Comparison of ENCODE assay signal across 8 cellular contexts in the genomic region with DNA sequence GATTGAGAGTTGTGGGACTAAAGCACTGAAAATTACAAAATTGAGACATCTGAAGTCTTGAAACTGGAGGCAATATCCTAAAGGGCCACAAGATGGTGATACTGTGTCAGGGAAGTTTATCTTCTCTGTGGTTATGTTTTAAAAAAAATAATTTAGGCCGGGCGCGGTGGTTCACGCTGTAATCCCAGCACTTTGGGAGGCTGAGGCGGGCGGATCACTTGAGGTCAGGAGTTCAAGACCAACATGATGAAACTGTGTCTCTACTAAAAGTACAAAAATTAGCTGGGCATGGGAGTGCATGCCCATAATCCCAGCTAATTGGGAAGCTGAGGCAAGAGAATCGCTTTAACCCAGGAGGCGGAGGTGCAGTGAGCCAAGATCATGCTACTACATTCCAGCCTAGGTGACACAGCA. TPM values are rescaled to one million over a fixed set of nuclear protein-coding genes. Genes with fewer than 3 reads are reported as not detected.
DNase-seq lines count a peak whose midpoint lies in the region; ATAC-seq and TF ChIP-seq lines count a peak whose summit lies in the region.

No MANE protein-coding gene starts in this region.

- H3F3A ChIP-seq in PC-9 (ENCODE audit: insufficient read depth, low read depth): peaks cover 20% of the 10 kb centered on the region

- H3K4me2 ChIP-seq in PC-9: no peak overlapping the region

- no peaks in the 10 kb centered on the region for H3K27me3 ChIP-seq in PC-9 (ENCODE audit: insufficient read depth, low read depth)
- no peaks in the 10 kb centered on the region for H3K27me3 ChIP-seq in body of pancreas

- no peaks in the 10 kb centered on the region for H3K4me1 ChIP-seq in PC-9 (replicated peaks; ENCODE audit: insufficient read depth)
- H3K4me1 ChIP-seq in body of pancreas: no peaks in the 10 kb centered on the region

- WGBS in body of pancreas, 2 donors: 44 to 52% methylated on average over 8 of the region's 8 CpGs

- CTCF ChIA-PET in PC-9 (lab: Charles Lee): interaction anchor here (0.5 to 0.9 kb wide), 4 partner anchors 17 to 1372 kb away, joined by 3 to 9 read pairs (median 4); no protein-coding TSS in a partner anchor

- POLR2A ChIA-PET in PC-9 (lab: Charles Lee; ENCODE audit: unreplicated experiment): no interaction called here

- ATAC-seq in GM19397 (IDR thresholded peaks at IDR 0.05; ENCODE audit: unreplicated experiment) (peak; percentile 78), HG03558 (IDR thresholded peaks at IDR 0.05; ENCODE audit: extremely low read depth, unreplicated experiment) (peak; percentile 52), body of pancreas (peak; percentile 82)

- H3K36me3 ChIP-seq in PC-9 (ENCODE audit: low read depth) (peaks cover 33% of the 10 kb centered on the region; the same call in 1 of the 2 replicates), body of pancreas (replicated peaks in 1 of 2; ENCODE audit: insufficient read depth in 1 of 2, low read depth in 2 of 2) (peaks cover 0 to under 1% of the 10 kb centered on the region in 2 donors)

- no peak overlapping the region for H3K27ac ChIP-seq in PC-9
- no peak overlapping the region for H3K27ac ChIP-seq in body of pancreas

- H3K4me3 ChIP-seq in PC-9 (no peak overlapping the region), body of pancreas (no peak overlapping the region)

- TF ChIP-seq CTCF in PC-9 (conservative IDR thresholded peaks at IDR 0.05) (peak; percentile 93), body of pancreas (IDR thresholded peaks at IDR 0.05) (peak in 6 of 7 experiments; percentile 42 to 71 (median 66))

- no peaks in the 10 kb centered on the region for H3K79me2 ChIP-seq in PC-9 (ENCODE audit: low read depth)

- no TSS peak for BruUV-seq in PC-9 (replicated peaks; lab: Mats Ljungman, UMichigan)

- 0 out of 2 replicates have a peak, but pooled peaks cover 3% of the 10 kb centered on the region for H4K20me1 ChIP-seq in PC-9 (ENCODE audit: insufficient read depth)

- no peaks in the 10 kb centered on the region for H3K9me3 ChIP-seq in PC-9 (ENCODE audit: insufficient read depth, low read depth)
- H3K9me3 ChIP-seq in body of pancreas: no peaks in the 10 kb centered on the region

- DNase-seq in DMS114 treated with DMSO at 0.1 percent for 48 hours (lab: John Stamatoyannopoulos, UW; ENCODE audit: unreplicated experiment) (peak; percentile 23), PC-9 (peak; percentile 33 to 59), body of pancreas (peak; percentile 20 to 53 (median 26)), iris pigment epithelial cell (ENCODE audit: low read depth) (peak; percentile 74), NCI-H187 (lab: John Stamatoyannopoulos, UW) (no peak)
- peak; percentile 16 to 23 for DNase-seq in stimulated activated CD4-positive, alpha-beta T cell treated with anti-CD3 and anti-CD28 coated beads, Interleukin-2, amount 100 ng/mL, for 48 hours

- H3K9me2 ChIP-seq in PC-9 (ENCODE audit: insufficient read depth): no peaks in the 10 kb centered on the region

- TF ChIP-seq POLR2A in body of pancreas (IDR thresholded peaks at IDR 0.05): no peak

- intact Hi-C loops in PC-9 (cut with micrococcal nuclease; ENCODE audit: unreplicated experiment): loop anchor here (1.0 to 10.0 kb wide), 5 partner anchors 274 to 881 kb away; no protein-coding TSS in a partner anchor
- intact Hi-C loops in body of pancreas (cut with DNase I): no loop called here

- no peak overlapping the region for H2AFZ ChIP-seq in PC-9

RNA-seq across cellular contexts. Expression of gene NIT2, which starts 17.9 kb away (rescaled TPM):
- total RNA-seq in PC-9 (2021) (91.0 and 115 TPM in 2 replicates), body of pancreas (10 to 100 TPM; 21.5 to 32.6 TPM)

RNA-seq across cellular contexts. Expression of gene TBC1D23, which starts 55.9 kb away (rescaled TPM):
- total RNA-seq in PC-9 (2021): 68.0 and 68.7 TPM in 2 replicates
- 10 to 100 TPM; 11.5 to 49.8 TPM for total RNA-seq in body of pancreas

Comparison
In these comparisons a context has a peak if more than half of its experiments do, and no peak if none do; other contexts are left out.
1. DNase-seq: peak in DMS114 treated with DMSO at 0.1 percent for 48 hours (single experiment), PC-9 (2 of 2), body of pancreas (4 of 4), iris pigment epithelial cell (single experiment) and stimulated activated CD4-positive, alpha-beta T cell treated with anti-CD3 and anti-CD28 coated beads, Interleukin-2, amount 100 ng/mL, for 48 hours (2 of 2); none in NCI-H187 (0 of 2).
2. Peak in every context shown above with its lines, with median percentiles within 50 percentile points of each other: ATAC-seq.